In the genomic region with DNA sequence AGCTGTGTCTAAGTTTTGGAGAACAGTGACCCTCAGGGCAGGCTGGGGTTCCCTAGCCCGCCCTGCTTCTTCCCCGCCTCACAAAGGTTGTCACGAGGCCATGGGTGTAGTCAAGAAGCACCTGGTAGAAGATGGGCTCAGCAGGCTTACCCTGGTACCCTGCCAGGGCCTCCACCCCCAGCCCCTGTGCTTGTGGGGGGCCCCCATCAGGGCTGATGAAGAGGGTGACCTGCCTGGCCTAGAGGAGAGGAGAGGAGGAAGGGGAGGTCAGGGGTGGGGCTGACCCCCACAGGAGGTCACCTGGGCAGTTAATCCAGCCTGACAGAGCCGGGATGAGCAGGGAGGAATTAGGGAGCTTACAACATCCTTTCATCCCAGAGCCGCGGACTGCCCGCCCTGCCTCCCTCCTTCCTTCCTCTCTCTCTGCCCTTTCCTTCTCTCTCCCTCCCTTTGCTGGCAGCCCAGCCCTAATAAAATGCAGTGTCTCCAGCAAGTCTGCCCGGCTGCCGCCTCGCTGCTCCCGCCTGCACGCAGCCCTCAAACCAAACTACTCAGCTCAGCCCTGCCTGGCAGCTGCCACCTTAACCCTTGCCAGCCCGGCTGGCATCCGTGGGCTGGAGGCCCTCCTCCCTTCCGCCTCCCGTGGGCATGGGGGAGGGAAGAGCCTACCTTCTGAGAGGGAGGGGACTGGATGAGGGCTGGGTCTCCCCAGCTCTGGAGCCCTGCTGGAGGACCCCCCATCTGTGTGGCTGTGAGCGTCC, we compare ENCODE assay signal across 9 cellular contexts. TPM values are rescaled to one million over a fixed set of nuclear protein-coding genes. Genes with fewer than 3 reads are reported as not detected.
DNase-seq lines count a peak whose midpoint lies in the region; TF ChIP-seq lines count a peak whose summit lies in the region.
"Had no signal": no experiment of that assay in that cellular context is flagged by ENCODE, and none has a peak within 500 bp of the region (broad histone marks: within the 10 kb centered on the region; RNA-seq: fewer than 3 reads in every experiment).

No MANE protein-coding gene starts in this region.

- no peak overlapping the region for H3K27ac Mint-ChIP-seq in H9
- no peak overlapping the region for H3K27ac Mint-ChIP-seq in activated CD4-positive, alpha-beta memory T cell treated with anti-CD3 and anti-CD28 coated beads for 36 hours

- no peaks in the 10 kb centered on the region for H3K23me2 ChIP-seq in H9 (ENCODE audit: insufficient read length, low read depth, low read length, poor library complexity, severe bottlenecking)

- H3K27me3 ChIP-seq in H9 (ENCODE audit: insufficient read depth, low read length): peaks cover 32% of the 10 kb centered on the region

- H3K9me3 ChIP-seq in H9 (ENCODE audit: control insufficient read depth, low read depth, low read length): no peaks in the 10 kb centered on the region

- no peak overlapping the region for H2AK5ac ChIP-seq in H9 (ENCODE audit: insufficient read length, low read length)

- H3K18ac ChIP-seq in H9 (ENCODE audit: insufficient read length, low read depth, low read length): no peak overlapping the region

- H2BK120ac ChIP-seq in H9 (ENCODE audit: low read depth, low read length, poor library complexity, severe bottlenecking): no peak overlapping the region

- H3K4me2 ChIP-seq in H9 (ENCODE audit: insufficient read depth, insufficient read length, low read length): no peak overlapping the region

- no peak overlapping the region for H3K14ac ChIP-seq in H9 (ENCODE audit: insufficient read depth, low read length)

- H3K79me1 ChIP-seq in H9 (ENCODE audit: insufficient read depth, low read depth, low read length, poor library complexity, severe bottlenecking): no peaks in the 10 kb centered on the region

- no peak overlapping the region for H3K27ac ChIP-seq in H9 (ENCODE audit: insufficient read length, low read depth, low read length)

- H2BK15ac ChIP-seq in H9 (ENCODE audit: low read depth, low read length): no peak overlapping the region

- no peaks in the 10 kb centered on the region for H3K36me3 Mint-ChIP-seq in H9 (ENCODE audit: insufficient read depth in 1 of 3, low read depth in 3 of 3)
- no peaks in the 10 kb centered on the region for H3K36me3 Mint-ChIP-seq in activated CD4-positive, alpha-beta memory T cell treated with anti-CD3 and anti-CD28 coated beads for 36 hours

- TF ChIP-seq CTCF in H9 (conservative IDR thresholded peaks at IDR 0.05): no peak

- no peak overlapping the region for H2BK5ac ChIP-seq in H9 (ENCODE audit: insufficient read length, low read length)

- no peak overlapping the region for H2BK12ac ChIP-seq in H9 (ENCODE audit: insufficient read length, low read depth, low read length)

- peak overlapping the region in 1 of 2 experiments; percentile 46; a peak in 1 of 5 replicates for H3K4me3 Mint-ChIP-seq in H9
- no peak overlapping the region for H3K4me3 Mint-ChIP-seq in activated CD4-positive, alpha-beta memory T cell treated with anti-CD3 and anti-CD28 coated beads for 36 hours
- H3K4me3 Mint-ChIP-seq: central memory CD8-positive, alpha-beta T cell had no signal

- H3K79me2 ChIP-seq in H9 (ENCODE audit: insufficient read depth, low read length): no peaks in the 10 kb centered on the region

- peaks cover 9 to 45% of the 10 kb centered on the region in 2 experiments for H3K4me1 Mint-ChIP-seq in H9
- H3K4me1 Mint-ChIP-seq in activated CD4-positive, alpha-beta memory T cell treated with anti-CD3 and anti-CD28 coated beads for 36 hours (ENCODE audit: low read depth): no peaks in the 10 kb centered on the region
- H3K4me1 Mint-ChIP-seq: central memory CD8-positive, alpha-beta T cell had no signal

- intact Hi-C loops in activated CD4-positive, alpha-beta memory T cell treated with anti-CD3 and anti-CD28 coated beads for 36 hours (cut with micrococcal nuclease): no loop called here

- no peak overlapping the region for H4K91ac ChIP-seq in H9 (ENCODE audit: insufficient read length, low read depth, low read length)

- no peaks in the 10 kb centered on the region; the same call in 1 of the 2 replicates for H3K4me1 ChIP-seq in H9 (ENCODE audit: insufficient read depth, low read length)

- no peak overlapping the region for H4K8ac ChIP-seq in H9 (replicated peaks; ENCODE audit: insufficient read length, low read depth, low read length)

- H3K4ac ChIP-seq in H9 (ENCODE audit: low read depth, low read length): no peak overlapping the region

- H4K5ac ChIP-seq in H9 (ENCODE audit: insufficient read length, low read depth, low read length): no peak overlapping the region

- CTCF ChIA-PET in activated CD4-positive, alpha-beta memory T cell treated with anti-CD3 and anti-CD28 coated beads for 36 hours (lab: Charles Lee): interaction anchor here (0.7 to 2.1 kb wide), 4 partner anchors 10 to 107 kb away, joined by 3 to 21 read pairs (median 5); no protein-coding TSS in a partner anchor

- no peak overlapping the region for H2AFZ ChIP-seq in H9 (ENCODE audit: low read length)

- H3K9me3 Mint-ChIP-seq in H9: peaks cover 0 to 3% of the 10 kb centered on the region in 2 experiments; a peak in 2 of 5 replicates
- no peaks in the 10 kb centered on the region for H3K9me3 Mint-ChIP-seq in activated CD4-positive, alpha-beta memory T cell treated with anti-CD3 and anti-CD28 coated beads for 36 hours
- H3K9me3 Mint-ChIP-seq: central memory CD8-positive, alpha-beta T cell had no signal

- no peak overlapping the region for H3K56ac ChIP-seq in H9 (ENCODE audit: insufficient read length, low read depth, low read length)

- no peaks in the 10 kb centered on the region for H4K20me1 ChIP-seq in H9 (ENCODE audit: control insufficient read depth, insufficient read depth, insufficient read length)

- H3T11ph ChIP-seq in H9 (ENCODE audit: low read length): no peak overlapping the region

- POLR2A ChIA-PET in activated CD4-positive, alpha-beta memory T cell treated with anti-CD3 and anti-CD28 coated beads for 36 hours (lab: Charles Lee): no interaction called here

- no peak overlapping the region for H3K23ac ChIP-seq in H9 (ENCODE audit: insufficient read length, low read depth, low read length)

- no peak overlapping the region for H3K9ac ChIP-seq in H9 (ENCODE audit: extremely low read depth, insufficient read length, low read length)

- peaks cover 98% of the 10 kb centered on the region for H3K27me3 Mint-ChIP-seq in H9 (ENCODE audit: low read depth)
- H3K27me3 Mint-ChIP-seq in activated CD4-positive, alpha-beta memory T cell treated with anti-CD3 and anti-CD28 coated beads for 36 hours: peaks cover 52% of the 10 kb centered on the region

- DNase-seq in AG20443 (ENCODE audit: low spot score) (peak; percentile 85), H9 (peak; percentile 50), NCI-H69 (lab: John Stamatoyannopoulos, UW) (peak; percentile 92), fibroblast of peridontal ligament (ENCODE audit: extremely low read depth) (peak; percentile 36), amniotic stem cell (lab: John Stamatoyannopoulos, UW) (no peak)
- no peak for DNase-seq in stimulated activated CD4-positive, alpha-beta T cell treated with anti-CD3 and anti-CD28 coated beads, Interleukin-12 subunit alpha, Interleukin-12 subunit beta, amount 100 ng/mL, for 4 hours
- no peak for DNase-seq in effector CD8-positive, alpha-beta T cell (lab: John Stamatoyannopoulos, UW)
- DNase-seq in activated CD4-positive, alpha-beta memory T cell treated with anti-CD3 and anti-CD28 coated beads for 36 hours: no peak

- H2BK20ac ChIP-seq in H9 (ENCODE audit: low read depth, low read length, poor library complexity, severe bottlenecking): no peak overlapping the region

- WGBS in H9 (ENCODE audit: extremely low coverage, insufficient read length, low lambda C conversion rate): no CpG with 5 or more reads among the region's 17 CpGs

RNA-seq across cellular contexts. Expression of gene DLX3, which starts 7.2 kb away (rescaled TPM):
- total RNA-seq in H9 (2021): 1.1 and 1.2 TPM in 2 replicates
- not detected for total RNA-seq in activated CD4-positive, alpha-beta memory T cell treated with anti-CD3 and anti-CD28 coated beads for 36 hours

RNA-seq across cellular contexts. Expression of gene DLX4, which starts 18.9 kb away (rescaled TPM):
- total RNA-seq in H9 (2021): 1.7 and 2.5 TPM in 2 replicates
- total RNA-seq in activated CD4-positive, alpha-beta memory T cell treated with anti-CD3 and anti-CD28 coated beads for 36 hours: under 1 TPM; 0.52 to 0.87 TPM

Comparison
In these comparisons a context has a peak if more than half of its experiments do, and no peak if none do; other contexts are left out.
1. DNase-seq: peak in AG20443 (single experiment), H9 (single experiment), NCI-H69 (single experiment) and fibroblast of peridontal ligament (single experiment); none in stimulated activated CD4-positive, alpha-beta T cell treated with anti-CD3 and anti-CD28 coated beads, Interleukin-12 subunit alpha, Interleukin-12 subunit beta, amount 100 ng/mL, for 4 hours (single experiment), amniotic stem cell (single experiment), effector CD8-positive, alpha-beta T cell (single experiment) and activated CD4-positive, alpha-beta memory T cell treated with anti-CD3 and anti-CD28 coated beads for 36 hours (single experiment).